ENCODE assay signal across 27 cellular contexts in genomic region chr7:111640416-111640815, GRCh38.
A peak's percentile ranks its signal among the peaks of the same experiment; 100 is the strongest.
DNase-seq lines count a peak whose midpoint lies in the region; ATAC-seq, FAIRE-seq and TF ChIP-seq lines count a peak whose summit lies in the region.
"Had no signal": no experiment of that assay in that cellular context is flagged by ENCODE, and none has a peak within 500 bp of the region (broad histone marks: within the 10 kb centered on the region; RNA-seq: fewer than 3 reads in every experiment).

No MANE protein-coding gene starts in this region.

- CTCF ChIA-PET in HepG2 (lab: Yijun Ruan, JAX; ENCODE audit: low intra/inter-chr PET ratio, low total read pairs) (no interaction called here), GM12878 (lab: Yijun Ruan, JAX) (no interaction called here), T-cell (lab: Charles Lee) (interaction anchor here in 1 of 2 donors (0.6 kb wide), 1 partner anchor 1182 kb away, joined by 3 read pairs; no protein-coding TSS in a partner anchor)
- CTCF ChIA-PET in activated naive CD4-positive, alpha-beta T cell treated with anti-CD3 and anti-CD28 coated beads for 36 hours (lab: Charles Lee): interaction anchor here (1.2 kb wide), 1 partner anchor 101 kb away, joined by 4 read pairs; no protein-coding TSS in a partner anchor

- H3K4me2 ChIP-seq in HepG2 (ENCODE audit: low read depth, low read length) (no peak overlapping the region), GM12878 (ENCODE audit: control insufficient read depth, insufficient read depth) (no peak overlapping the region)
- H3K4me2 ChIP-seq: BLaER1 treated with 17β-estradiol and CSF1 and Interleukin-3, amounts not matched to agents 10 nM and 100 nM had no signal

- TF ChIP-seq RAD21 in HepG2 (CRISPR knock-in tag; IDR thresholded peaks at IDR 0.05): no peak
- TF ChIP-seq RAD21 in GM12878 (IDR thresholded peaks at IDR 0.05; ENCODE audit: insufficient read depth, low read depth, low read length): no peak

- no peak overlapping the region for H3K27ac ChIP-seq in HepG2 (ENCODE audit: extremely low read length, insufficient read depth, low read length)
- H3K27ac ChIP-seq in right lobe of liver: no peak overlapping the region
- H3K27ac ChIP-seq in GM12878 (ENCODE audit: control insufficient read depth, insufficient read depth): no peak overlapping the region
- H3K27ac ChIP-seq in testis: no peak overlapping the region
- H3K27ac ChIP-seq: 22Rv1; BLaER1 treated with 17β-estradiol and CSF1 and Interleukin-3, amounts not matched to agents 10 nM and 100 nM had no signal

- TF ChIP-seq EP300 in HepG2 (IDR thresholded peaks at IDR 0.05; ENCODE audit: low read depth in 2 of 2, low read length in 2 of 2) (no peak), HepG2 (CRISPR knock-in tag; IDR thresholded peaks at IDR 0.05; ENCODE audit: borderline replicate concordance) (no peak), GM12878 (IDR thresholded peaks at IDR 0.05; ENCODE audit: borderline replicate concordance in 1 of 2, control insufficient read depth in 1 of 2, low read depth in 2 of 2, low read length in 2 of 2) (no peak)

- WGBS in HepG2 (ENCODE audit: low lambda C conversion rate): 2% methylated on average over 3 of the region's 3 CpGs
- 21% methylated on average over 3 of the region's 3 CpGs for WGBS in right lobe of liver (ENCODE audit: insufficient coverage, low coverage, low lambda C conversion rate, missing lambda C conversion rate)
- 1% methylated on average over 3 of the region's 3 CpGs for WGBS in GM12878 (ENCODE audit: insufficient coverage, insufficient replicate concordance, low lambda C conversion rate, missing lambda C conversion rate)
- WGBS in testis, 2 donors: 59 to 66% methylated on average over 3 of the region's 3 CpGs

- TF ChIP-seq CTCF in HepG2 (CRISPR knock-in tag; IDR thresholded peaks at IDR 0.05) (no peak), right lobe of liver (IDR thresholded peaks at IDR 0.05) (no peak), GM12878 (IDR thresholded peaks at IDR 0.05 in 2 of 3, conservative IDR thresholded peaks at IDR 0.05 in 1 of 3; ENCODE audit: control insufficient read depth in 2 of 3, extremely low read depth in 1 of 3, insufficient read depth in 1 of 3, low read depth in 3 of 3, low read length in 3 of 3) (no peak), retinal pigment epithelial cell (conservative IDR thresholded peaks at IDR 0.05; ENCODE audit: low read depth, low read length) (no peak), testis (IDR thresholded peaks at IDR 0.05) (no peak)

- H3K36me3 Mint-ChIP-seq in activated naive CD4-positive, alpha-beta T cell treated with anti-CD3 and anti-CD28 coated beads for 36 hours (ENCODE audit: low read depth): no peaks in the 10 kb centered on the region
- no peaks in the 10 kb centered on the region for H3K36me3 Mint-ChIP-seq in T-cell
- H3K36me3 Mint-ChIP-seq: CD14-positive monocyte; CD8-positive, alpha-beta memory T cell had no signal

- H3K9me3 Mint-ChIP-seq in activated naive CD4-positive, alpha-beta T cell treated with anti-CD3 and anti-CD28 coated beads for 36 hours: no peaks in the 10 kb centered on the region
- H3K9me3 Mint-ChIP-seq in T-cell: no peaks in the 10 kb centered on the region
- H3K9me3 Mint-ChIP-seq: CD4-positive, alpha-beta T cell; HFFc6 had no signal

- in situ Hi-C loops in HepG2 (cut with HindIII; ENCODE audit: extremely low pct_ligation_motif_present, low pct_unique_long_range_greater_than_20kb): no loop called here
- in situ Hi-C loops in GM12878 (cut with MboI): no loop called here

- H3K27me3 ChIP-seq in HepG2 (ENCODE audit: control insufficient read depth in 1 of 2, insufficient read depth in 2 of 2, low read length in 2 of 2) (no peaks in the 10 kb centered on the region), right lobe of liver (no peaks in the 10 kb centered on the region), GM12878 (replicated peaks in 1 of 2; ENCODE audit: control insufficient read depth in 2 of 2, insufficient read depth in 2 of 2, low read length in 1 of 2) (no peaks in the 10 kb centered on the region), testis (no peaks in the 10 kb centered on the region)
- H3K27me3 ChIP-seq: BE2C; BLaER1 treated with 17β-estradiol and CSF1 and Interleukin-3, amounts not matched to agents 10 nM and 100 nM had no signal

- POLR2A ChIA-PET in HepG2 (lab: Yijun Ruan, JAX): no interaction called here
- POLR2A ChIA-PET in GM12878 (lab: Charles Lee): no interaction called here
- POLR2A ChIA-PET in T-cell (lab: Charles Lee): no interaction called here

- H3K9ac ChIP-seq in HepG2 (ENCODE audit: insufficient read depth, low read depth, low read length) (no peak overlapping the region), GM12878 (ENCODE audit: control insufficient read depth, insufficient read depth, low read length) (no peak overlapping the region)
- H3K9ac ChIP-seq: BLaER1 treated with 17β-estradiol and CSF1 and Interleukin-3, amounts not matched to agents 10 nM and 100 nM had no signal

- H3K4me3 ChIP-seq in HepG2 (replicated peaks in 1 of 3; ENCODE audit: insufficient read depth in 1 of 3, low read depth in 2 of 3, low read length in 3 of 3) (no peak overlapping the region), right lobe of liver (no peak overlapping the region), GM12878 (no peak overlapping the region), retinal pigment epithelial cell (ENCODE audit: low read length) (no peak overlapping the region), testis (no peak overlapping the region)
- H3K4me3 ChIP-seq: BLaER1 treated with 17β-estradiol and CSF1 and Interleukin-3, amounts not matched to agents 10 nM and 100 nM; HAP-1 had no signal

- RAD21 ChIA-PET in GM12878 (lab: Charles Lee; ENCODE audit: unreplicated experiment): no interaction called here

- H3K4me1 ChIP-seq in HepG2 (ENCODE audit: insufficient read depth, low read length): no peaks in the 10 kb centered on the region
- no peaks in the 10 kb centered on the region for H3K4me1 ChIP-seq in right lobe of liver
- no peaks in the 10 kb centered on the region for H3K4me1 ChIP-seq in GM12878 (ENCODE audit: control insufficient read depth, insufficient read depth, low read length)
- H3K4me1 ChIP-seq in testis: no peaks in the 10 kb centered on the region

- H3K79me2 ChIP-seq in HepG2 (ENCODE audit: insufficient read depth, low read length) (no peaks in the 10 kb centered on the region), GM12878 (ENCODE audit: control insufficient read depth, insufficient read depth, low read length) (no peaks in the 10 kb centered on the region)

- SMC1A ChIA-PET in GM12878 (lab: Charles Lee; ENCODE audit: uncharacterized antibody, unreplicated experiment): interaction anchor here (1.6 kb wide), 1 partner anchor 36 kb away, joined by 3 read pairs; no protein-coding TSS in a partner anchor

- no peak overlapping the region for H3K27ac Mint-ChIP-seq in activated naive CD4-positive, alpha-beta T cell treated with anti-CD3 and anti-CD28 coated beads for 36 hours
- no peak overlapping the region for H3K27ac Mint-ChIP-seq in T-cell
- H3K27ac Mint-ChIP-seq: CD14-positive monocyte; CD4-positive, alpha-beta T cell; CD8-positive, alpha-beta memory T cell; HFFc6 had no signal

- no peak overlapping the region for H3K4me3 Mint-ChIP-seq in activated naive CD4-positive, alpha-beta T cell treated with anti-CD3 and anti-CD28 coated beads for 36 hours
- no peak overlapping the region for H3K4me3 Mint-ChIP-seq in T-cell
- H3K4me3 Mint-ChIP-seq: CD14-positive monocyte; CD4-positive, alpha-beta T cell; CD8-positive, alpha-beta memory T cell had no signal

- no peaks in the 10 kb centered on the region for H4K20me1 ChIP-seq in HepG2 (ENCODE audit: insufficient read depth, low read length)
- no peaks in the 10 kb centered on the region for H4K20me1 ChIP-seq in GM12878 (ENCODE audit: control insufficient read depth, insufficient read depth)
- H4K20me1 ChIP-seq: BLaER1 treated with 17β-estradiol and CSF1 and Interleukin-3, amounts not matched to agents 10 nM and 100 nM had no signal

- no peak overlapping the region for H2AFZ ChIP-seq in HepG2 (ENCODE audit: low read length)
- no peak overlapping the region for H2AFZ ChIP-seq in GM12878 (ENCODE audit: control insufficient read depth, low read depth, low read length)

- BruUV-seq in HepG2 (replicated peaks; lab: Mats Ljungman, UMichigan) (no TSS peak), GM12878 (replicated peaks; lab: Mats Ljungman, UMichigan) (no TSS peak)

- DNase-seq in HepG2 (ENCODE audit: low spot score) (no peak), right lobe of liver (no peak), GM12878 (ENCODE audit: low read depth, low spot score) (no peak), retinal pigment epithelial cell (ENCODE audit: low read depth) (peak; percentile 44), testis (no peak), NCI-H146 treated with DMSO at 0.1 percent for 48 hours (lab: John Stamatoyannopoulos, UW; ENCODE audit: unreplicated experiment) (no peak), T-cell (no peak)
- no peak for DNase-seq in activated naive CD4-positive, alpha-beta T cell treated with anti-CD3 and anti-CD28 coated beads for 36 hours
- DNase-seq: ACHN; AML-193; BE2C; Calu3; CD4-positive, alpha-beta T cell; CD8-positive, alpha-beta memory T cell; COR-L47; DMS53; DMS79 treated with DMSO at 0.1 percent for 48 hours; GF-D8; GOT3 had no signal

- H3K9me3 ChIP-seq in HepG2 (ENCODE audit: low read length) (no peaks in the 10 kb centered on the region), right lobe of liver (no peaks in the 10 kb centered on the region), GM12878 (replicated peaks; ENCODE audit: control insufficient read depth, insufficient read depth, low read length) (no peaks in the 10 kb centered on the region), testis (no peaks in the 10 kb centered on the region)
- H3K9me3 ChIP-seq: BE2C, HAP-1 had no signal

- ATAC-seq in HepG2: no peak
- ATAC-seq in right lobe of liver: no peak
- ATAC-seq in GM12878: no peak
- ATAC-seq in T-cell (replicated peaks in 1 of 4): no peak

- TF ChIP-seq POLR2A in HepG2 (IDR thresholded peaks at IDR 0.05; ENCODE audit: insufficient read depth in 1 of 2, low read depth in 2 of 2, low read length in 2 of 2) (no peak), right lobe of liver (IDR thresholded peaks at IDR 0.05) (no peak), GM12878 (IDR thresholded peaks at IDR 0.05; ENCODE audit: low read depth, low read length) (no peak), testis (IDR thresholded peaks at IDR 0.05) (no peak)

- intact Hi-C loops in HepG2 (cut with micrococcal nuclease; ENCODE audit: unreplicated experiment): no loop called here
- intact Hi-C loops in right lobe of liver (cut with DNase I): no loop called here
- intact Hi-C loops in GM12878 (cut with micrococcal nuclease; ENCODE audit: unreplicated experiment): no loop called here
- intact Hi-C loops in testis (cut with DNase I; ENCODE audit: low total_unique reads): no loop called here
- intact Hi-C loops in activated naive CD4-positive, alpha-beta T cell treated with anti-CD3 and anti-CD28 coated beads for 36 hours (cut with micrococcal nuclease): loop anchor here (5.0 kb wide), 1 partner anchor 97 kb away; no protein-coding TSS in a partner anchor

- FAIRE-seq in HepG2 (lab: Jason Lieb, UNC) (no peak), GM12878 (lab: Jason Lieb, UNC) (no peak)
- FAIRE-seq: A204.1, GM12892, H54 had no signal

- no peaks in the 10 kb centered on the region for H3K36me3 ChIP-seq in HepG2 (replicated peaks in 1 of 2; ENCODE audit: control insufficient read depth in 1 of 2, insufficient read depth in 2 of 2, low read length in 2 of 2)
- no peaks in the 10 kb centered on the region for H3K36me3 ChIP-seq in right lobe of liver
- no peaks in the 10 kb centered on the region for H3K36me3 ChIP-seq in GM12878 (ENCODE audit: control insufficient read depth in 2 of 2, insufficient read depth in 2 of 2, low read length in 1 of 2)
- no peaks in the 10 kb centered on the region for H3K36me3 ChIP-seq in testis (ENCODE audit: low read depth, missing control alignments)
- H3K36me3 ChIP-seq: BE2C; BLaER1 treated with 17β-estradiol and CSF1 and Interleukin-3, amounts not matched to agents 10 nM and 100 nM; HAP-1 had no signal

- H3K27me3 Mint-ChIP-seq in activated naive CD4-positive, alpha-beta T cell treated with anti-CD3 and anti-CD28 coated beads for 36 hours (ENCODE audit: low read depth): peaks cover 7% of the 10 kb centered on the region
- H3K27me3 Mint-ChIP-seq in T-cell: peaks cover 11 to 13% of the 10 kb centered on the region in 2 donors

- no peaks in the 10 kb centered on the region for H3K4me1 Mint-ChIP-seq in activated naive CD4-positive, alpha-beta T cell treated with anti-CD3 and anti-CD28 coated beads for 36 hours (ENCODE audit: low read depth)
- no peaks in the 10 kb centered on the region for H3K4me1 Mint-ChIP-seq in T-cell
- H3K4me1 Mint-ChIP-seq: CD14-positive monocyte; CD8-positive, alpha-beta memory T cell had no signal

Comparison
In these comparisons a context has a peak if more than half of its experiments do, and no peak if none do; other contexts are left out.
1. Of the 75 proteins assayed by ChIP-seq in both HepG2 and GM12878: peak only in HepG2: none; only in GM12878: none; in both: RAD51; in neither: 73; mixed calls (peak in some experiments, not most) for 1.